Comparison of ENCODE assay signal across 19 cellular contexts in genomic region chr3:17130956-17131355, GRCh38.
"Had no signal": no experiment of that assay in that cellular context is flagged by ENCODE, and none has a peak within 500 bp of the region (broad histone marks: within the 10 kb centered on the region; RNA-seq: fewer than 3 reads in every experiment).

No MANE protein-coding gene starts in this region.

- H3K27ac Mint-ChIP-seq: naive thymus-derived CD4-positive, alpha-beta T cell; nephron progenitor cell had no signal

- H3K4me3 ChIP-seq: colonic mucosa, hepatocyte, psoas muscle, sigmoid colon, skin epidermis, stomach, thoracic aorta, transverse colon, uterus had no signal

- H3K36me3 ChIP-seq: colonic mucosa, sigmoid colon, stomach, thoracic aorta, transverse colon, uterus had no signal

- H3K27me3 Mint-ChIP-seq: naive thymus-derived CD4-positive, alpha-beta T cell had no signal

- DNase-seq: dermis blood vessel endothelial cell; effector CD4-positive, alpha-beta T cell; foreskin melanocyte; kidney glomerular epithelial cell; mammary epithelial cell; naive thymus-derived CD4-positive, alpha-beta T cell; nephron progenitor cell; psoas muscle; sigmoid colon; stimulated activated CD4-positive, alpha-beta T cell treated with anti-CD3 and anti-CD28 coated beads, Interleukin-2, amount 100 ng/mL, for 24 hours; stimulated activated naive CD4-positive, alpha-beta T cell; stomach; substantia nigra; transverse colon; uterus had no signal

- ATAC-seq: naive thymus-derived CD4-positive, alpha-beta T cell; psoas muscle had no signal

- H3K27me3 ChIP-seq: colonic mucosa, hepatocyte, sigmoid colon, stomach, transverse colon, uterus had no signal

- H3K4me3 Mint-ChIP-seq: naive thymus-derived CD4-positive, alpha-beta T cell; nephron progenitor cell had no signal
